Comparison of ENCODE assay signal across 8 cellular contexts in genomic region chr1:36450270-36450918, GRCh38. TPM values are rescaled to one million over a fixed set of nuclear protein-coding genes. Genes with fewer than 3 reads are reported as not detected.
DNase-seq lines count a peak whose midpoint lies in the region; ATAC-seq and TF ChIP-seq lines count a peak whose summit lies in the region.

OSCP1 (minus strand) TSS chr1:36450451; CDS start chr1:36450369, 82 bp downstream.

- H3K4me1 ChIP-seq in vagina = peaks cover 25% of the 10 kb centered on the region

- H3K27ac ChIP-seq in vagina = peak within 1 kb of the TSS; percentile 96

- peak; percentile 66 to 93 for TF ChIP-seq POLR2A in vagina (IDR thresholded peaks at IDR 0.05)

- DNase-seq in GM13977 (ENCODE audit: low spot score) (peak; percentile 99), NCI-H1694 (lab: John Stamatoyannopoulos, UW) (peak; percentile 53), T-helper 9 cell (peak; percentile 76), astrocyte of the hippocampus (ENCODE audit: low read depth, low spot score) (peak; percentile 99), hepatic stellate cell (ENCODE audit: low spot score) (peak; percentile 100), putamen (ENCODE audit: low spot score) (peak; percentile 94), vagina (ENCODE audit: extremely low spot score in 2 of 2) (peak in 1 of 2 donors; percentile 98)

- peak; percentile 98 for ATAC-seq in HG02870 (IDR thresholded peaks at IDR 0.05; ENCODE audit: unreplicated experiment)

- intact Hi-C loops in vagina (cut with DNase I) = no loop called here

- TF ChIP-seq CTCF in GM13977 (IDR thresholded peaks at IDR 0.05; ENCODE audit: extremely low read depth, insufficient read depth, missing control alignments) (no peak), vagina (IDR thresholded peaks at IDR 0.05) (no peak)

- no peaks in the 10 kb centered on the region for H3K9me3 ChIP-seq in vagina

- H3K27me3 ChIP-seq in vagina = no peaks in the 10 kb centered on the region

- in situ Hi-C loops in GM13977 (cut with MboI; ENCODE audit: low pct_unique_long_range_greater_than_20kb, low sequenced_read_pairs, unreplicated experiment) = no loop called here

- H3K36me3 ChIP-seq in vagina = peaks cover 0 to 7% of the 10 kb centered on the region in 2 donors

- peak within 1 kb of the TSS; percentile 57 to 62 for H3K4me3 ChIP-seq in vagina

RNA-seq across cellular contexts. Expression of gene OSCP1, which starts in this region (rescaled TPM):
- total RNA-seq in vagina = 5.2 TPM
